Comparison of ENCODE assay signal across 21 cellular contexts in genomic region chr22:20212754-20213699, GRCh38. TPM values are rescaled to one million over a fixed set of nuclear protein-coding genes. Genes with fewer than 3 reads are reported as not detected.
DNase-seq lines count a peak whose midpoint lies in the region; ATAC-seq and TF ChIP-seq lines count a peak whose summit lies in the region.
"Had no signal": no experiment of that assay in that cellular context is flagged by ENCODE, and none has a peak within 500 bp of the region (broad histone marks: within the 10 kb centered on the region; RNA-seq: fewer than 3 reads in every experiment).

No MANE protein-coding gene starts in this region.

- no peaks in the 10 kb centered on the region for H3K79me2 ChIP-seq in OCI-LY3 (ENCODE audit: low read length)

- H3K27me3 ChIP-seq in BLaER1 (no peaks in the 10 kb centered on the region), OCI-LY3 (ENCODE audit: low read depth, low read length) (0 out of 2 replicates have a peak, but pooled peaks cover 2% of the 10 kb centered on the region), neuronal stem cell (ENCODE audit: control insufficient read depth in 3 of 3, insufficient read depth in 3 of 3, low read depth in 1 of 3, low read length in 3 of 3) (peaks cover 0 to 52% (median 0%) of the 10 kb centered on the region in 3 experiments)
- H3K27me3 ChIP-seq: gastroesophageal sphincter, Peyer's patch had no signal

- peak overlapping the region; percentile 24 for H2AK5ac ChIP-seq in neuronal stem cell (ENCODE audit: low read depth, low read length)

- H3K9ac ChIP-seq in BLaER1 (peak overlapping the region; percentile 64), OCI-LY3 (ENCODE audit: low read length) (no peak overlapping the region), neuronal stem cell (ENCODE audit: low read depth, low read length, poor library complexity) (no peak overlapping the region)

- no peaks in the 10 kb centered on the region for H3K36me3 ChIP-seq in BLaER1
- H3K36me3 ChIP-seq in OCI-LY3 (replicated peaks; ENCODE audit: low read depth, low read length) = no peaks in the 10 kb centered on the region
- no peaks in the 10 kb centered on the region for H3K36me3 ChIP-seq in neuronal stem cell (replicated peaks in 1 of 2; ENCODE audit: control insufficient read depth in 2 of 2, insufficient read depth in 2 of 2, low read length in 2 of 2)
- H3K36me3 ChIP-seq: gastroesophageal sphincter, lower lobe of right lung, Peyer's patch had no signal

- TF ChIP-seq CTCF in OCI-LY3 (IDR thresholded peaks at IDR 0.05; ENCODE audit: low read depth, low read length) = no peak
- no peak for TF ChIP-seq CTCF in glutamatergic neuron (IDR thresholded peaks at IDR 0.05; ENCODE audit: partially characterized antibody, unreplicated experiment)

- no peak overlapping the region for H4K91ac ChIP-seq in neuronal stem cell (ENCODE audit: low read depth, low read length, poor library complexity)

- H3K4me2 ChIP-seq in BLaER1 (peak overlapping the region; percentile 92), OCI-LY3 (ENCODE audit: low read length) (peak overlapping the region; percentile 36; the same call in 1 of the 2 replicates), neuronal stem cell (ENCODE audit: insufficient read depth, low read length, poor library complexity, severe bottlenecking) (no peak overlapping the region)
- H3K4me2 ChIP-seq: smooth muscle cell had no signal

- H2BK15ac ChIP-seq in neuronal stem cell (ENCODE audit: low read length) = no peak overlapping the region

- H4K8ac ChIP-seq in neuronal stem cell (ENCODE audit: low read depth, low read length) = peak overlapping the region; percentile 52

- ATAC-seq in HG03469 (IDR thresholded peaks at IDR 0.05; ENCODE audit: unreplicated experiment) = no peak
- ATAC-seq: activated CD4-positive, CD25-positive, alpha-beta regulatory T cell treated with anti-CD3 and anti-CD28 coated beads, Interleukin-2, amount 50 U/mL, for 24 hours; gastroesophageal sphincter had no signal

- H3K27ac ChIP-seq in BLaER1 (peak overlapping the region; percentile 85), OCI-LY3 (ENCODE audit: low read length) (no peak overlapping the region), neuronal stem cell (replicated peaks; ENCODE audit: low read length) (peak overlapping the region; percentile 2)
- H3K27ac ChIP-seq: gastroesophageal sphincter, lower lobe of right lung, Peyer's patch had no signal

- peak overlapping the region; percentile 24 for H2BK12ac ChIP-seq in neuronal stem cell (ENCODE audit: low read length)

- DNase-seq in glutamatergic neuron = no peak
- DNase-seq in neuronal stem cell (ENCODE audit: low spot score) = no peak
- DNase-seq in LoVo (ENCODE audit: low spot score) = no peak
- DNase-seq in NCI-H510A (lab: John Stamatoyannopoulos, UW) = no peak
- no peak for DNase-seq in NCI-H1694 (lab: John Stamatoyannopoulos, UW)
- DNase-seq: activated CD4-positive, alpha-beta memory T cell treated with anti-CD3 and anti-CD28 coated beads, Interleukin-2, amount 10 ng/mL, durations not matched to agents 7 days and 5 days; activated T-cell treated with anti-CD3 and anti-CD28 coated beads, Interleukin-2, amount 50 U/mL, for 24 hours; NCI-H1417 treated with DMSO at 0.1 percent for 48 hours; NCI-H446; NK-92 treated with Interleukin-12 subunit alpha and Interleukin-12 subunit beta, amount 100 ng/mL, for 24 hours; SIG-M5; stimulated activated CD4-positive, alpha-beta T cell treated with anti-CD3 and anti-CD28 coated beads, Interleukin-2, amount 100 ng/mL, for 24 hours; T-helper 1 cell had no signal

- H3K36me3 Mint-ChIP-seq in glutamatergic neuron (ENCODE audit: unreplicated experiment) = no peaks in the 10 kb centered on the region

- H3K27me3 Mint-ChIP-seq in glutamatergic neuron (ENCODE audit: unreplicated experiment) = peaks cover 5% of the 10 kb centered on the region
- H3K27me3 Mint-ChIP-seq: activated CD4-positive, alpha-beta memory T cell treated with anti-CD3 and anti-CD28 coated beads, Interleukin-2, amount 10 ng/mL, durations not matched to agents 7 days and 5 days; activated T-cell treated with anti-CD3 and anti-CD28 coated beads, Interleukin-2, amount 50 U/mL, for 24 hours had no signal

- peak overlapping the region; percentile 49 for H3K4me3 ChIP-seq in BLaER1
- H3K4me3 ChIP-seq in OCI-LY3 (ENCODE audit: low read length) = no peak overlapping the region
- H3K4me3 ChIP-seq in neuronal stem cell (ENCODE audit: low read length in 2 of 2) = peak overlapping the region in 1 of 2 donors; percentile 63
- H3K4me3 ChIP-seq: gastroesophageal sphincter, lower lobe of right lung, Peyer's patch, smooth muscle cell had no signal

- H3K4me1 ChIP-seq in BLaER1 (peaks cover 97% of the 10 kb centered on the region), OCI-LY3 (ENCODE audit: low read length) (peaks cover 4% of the 10 kb centered on the region; the same call in 1 of the 2 replicates), neuronal stem cell (ENCODE audit: control insufficient read depth in 2 of 2, insufficient read depth in 1 of 2, low read depth in 1 of 2, low read length in 2 of 2) (peaks cover 0 to 15% of the 10 kb centered on the region in 2 donors)

- H2AFZ ChIP-seq in OCI-LY3 (ENCODE audit: low read depth, low read length) (no peak overlapping the region), neuronal stem cell (ENCODE audit: low read length) (no peak overlapping the region)

- no peak overlapping the region for H3K4me3 Mint-ChIP-seq in glutamatergic neuron (ENCODE audit: unreplicated experiment)
- H3K4me3 Mint-ChIP-seq: activated CD4-positive, alpha-beta memory T cell treated with anti-CD3 and anti-CD28 coated beads, Interleukin-2, amount 10 ng/mL, durations not matched to agents 7 days and 5 days; activated T-cell treated with anti-CD3 and anti-CD28 coated beads, Interleukin-2, amount 50 U/mL, for 24 hours had no signal

- H4K20me1 ChIP-seq in BLaER1 (no peaks in the 10 kb centered on the region), OCI-LY3 (ENCODE audit: insufficient read depth, low read length) (no peaks in the 10 kb centered on the region)

- H3K9me3 ChIP-seq in BLaER1 (no peaks in the 10 kb centered on the region), OCI-LY3 (ENCODE audit: insufficient read depth, low read length) (no peaks in the 10 kb centered on the region), neuronal stem cell (replicated peaks in 1 of 2; ENCODE audit: control insufficient read depth in 2 of 2, insufficient read depth in 1 of 2, low read depth in 1 of 2, low read length in 2 of 2) (no peaks in the 10 kb centered on the region)
- H3K9me3 ChIP-seq: gastroesophageal sphincter, lower lobe of right lung, Peyer's patch had no signal

- peak overlapping the region; percentile 25 for H3K14ac ChIP-seq in neuronal stem cell (ENCODE audit: low read length)

- WGBS in neuronal stem cell (ENCODE audit: extremely low coverage in 2 of 2, insufficient read length in 2 of 2, insufficient replicate concordance in 1 of 2), 2 donors = no CpG with 5 or more reads among the region's 27 CpGs

- H3K4me1 Mint-ChIP-seq in glutamatergic neuron (ENCODE audit: low read depth, unreplicated experiment) = peaks cover 10% of the 10 kb centered on the region

- no peak overlapping the region for H2BK5ac ChIP-seq in neuronal stem cell (ENCODE audit: low read length)

- H3K23ac ChIP-seq in neuronal stem cell (ENCODE audit: low read depth, low read length, poor library complexity) = peak overlapping the region; percentile 9

- H3K79me1 ChIP-seq in neuronal stem cell (ENCODE audit: low read depth, low read length) = no peaks in the 10 kb centered on the region

- no peak overlapping the region for H3K4ac ChIP-seq in neuronal stem cell (ENCODE audit: low read length)

- no peak overlapping the region for H2BK120ac ChIP-seq in neuronal stem cell (ENCODE audit: low read depth, low read length)

- peak overlapping the region; percentile 18 for H3K27ac Mint-ChIP-seq in glutamatergic neuron (ENCODE audit: unreplicated experiment)
- H3K27ac Mint-ChIP-seq: activated CD4-positive, alpha-beta memory T cell treated with anti-CD3 and anti-CD28 coated beads, Interleukin-2, amount 10 ng/mL, durations not matched to agents 7 days and 5 days; activated T-cell treated with anti-CD3 and anti-CD28 coated beads, Interleukin-2, amount 50 U/mL, for 24 hours had no signal

- peak overlapping the region; percentile 42 for H3K18ac ChIP-seq in neuronal stem cell (ENCODE audit: low read length)

- H3K9me3 Mint-ChIP-seq in glutamatergic neuron (ENCODE audit: unreplicated experiment) = no peaks in the 10 kb centered on the region
- H3K9me3 Mint-ChIP-seq: activated CD4-positive, alpha-beta memory T cell treated with anti-CD3 and anti-CD28 coated beads, Interleukin-2, amount 10 ng/mL, durations not matched to agents 7 days and 5 days; activated T-cell treated with anti-CD3 and anti-CD28 coated beads, Interleukin-2, amount 50 U/mL, for 24 hours had no signal

RNA-seq across cellular contexts. Expression of gene RTN4R, which starts 55.1 kb away (rescaled TPM):
- 38.3 TPM for total RNA-seq in glutamatergic neuron (ENCODE audit: unreplicated experiment)
- polyA plus RNA-seq in neuronal stem cell (2013, experiment 1 of 2) = 23.2 TPM
- 22.9 TPM for polyA plus RNA-seq in neuronal stem cell (2013, experiment 2 of 2)
